Comparison of ENCODE assay signal across 13 cellular contexts in genomic region chr3:111593666-111594065, GRCh38. TPM values are rescaled to one million over a fixed set of nuclear protein-coding genes. Genes with fewer than 3 reads are reported as not detected.
DNase-seq lines count a peak whose midpoint lies in the region; ATAC-seq and TF ChIP-seq lines count a peak whose summit lies in the region.
"Had no signal": no experiment of that assay in that cellular context is flagged by ENCODE, and none has a peak within 500 bp of the region (broad histone marks: within the 10 kb centered on the region; RNA-seq: fewer than 3 reads in every experiment).

No MANE protein-coding gene starts in this region.

- 96% methylated on average over 9 of the region's 9 CpGs for WGBS in smooth muscle cell (ENCODE audit: low lambda C conversion rate)

- peak overlapping the region; percentile 79 for H3K27ac Mint-ChIP-seq in T-helper 2 cell treated with Interferon-gamma antibody and Interleukin-4, amounts not matched to agents 5 μg/mL and 100 μg/mL, for 36 hours
- peak overlapping the region; percentile 93 for H3K27ac Mint-ChIP-seq in activated naive CD8-positive, alpha-beta T cell treated with anti-CD3 and anti-CD28 coated beads for 36 hours

- H3K27me3 ChIP-seq in smooth muscle cell (ENCODE audit: low read depth), result no peaks in the 10 kb centered on the region
- H3K27me3 ChIP-seq: tibial nerve had no signal

- H3K9me3 Mint-ChIP-seq in T-helper 2 cell treated with Interferon-gamma antibody and Interleukin-4, amounts not matched to agents 5 μg/mL and 100 μg/mL, for 36 hours, result no peaks in the 10 kb centered on the region
- peaks cover 3% of the 10 kb centered on the region for H3K9me3 Mint-ChIP-seq in activated naive CD8-positive, alpha-beta T cell treated with anti-CD3 and anti-CD28 coated beads for 36 hours

- peak overlapping the region; percentile 58 for H3K4me2 ChIP-seq in smooth muscle cell

- H3K9me3 ChIP-seq in smooth muscle cell (replicated peaks; ENCODE audit: low read depth), result no peaks in the 10 kb centered on the region
- H3K9me3 ChIP-seq: tibial nerve had no signal

- no peaks in the 10 kb centered on the region for H3K27me3 Mint-ChIP-seq in T-helper 2 cell treated with Interferon-gamma antibody and Interleukin-4, amounts not matched to agents 5 μg/mL and 100 μg/mL, for 36 hours (ENCODE audit: low read depth)
- H3K27me3 Mint-ChIP-seq in activated naive CD8-positive, alpha-beta T cell treated with anti-CD3 and anti-CD28 coated beads for 36 hours, result no peaks in the 10 kb centered on the region

- H3K4me3 Mint-ChIP-seq in T-helper 2 cell treated with Interferon-gamma antibody and Interleukin-4, amounts not matched to agents 5 μg/mL and 100 μg/mL, for 36 hours, result peak overlapping the region; percentile 81
- H3K4me3 Mint-ChIP-seq in activated naive CD8-positive, alpha-beta T cell treated with anti-CD3 and anti-CD28 coated beads for 36 hours, result peak overlapping the region; percentile 89

- no peaks in the 10 kb centered on the region for H3K36me3 ChIP-seq in smooth muscle cell (ENCODE audit: low read depth)
- H3K36me3 ChIP-seq: tibial nerve had no signal

- peaks cover 68% of the 10 kb centered on the region for H3K4me1 Mint-ChIP-seq in T-helper 2 cell treated with Interferon-gamma antibody and Interleukin-4, amounts not matched to agents 5 μg/mL and 100 μg/mL, for 36 hours (ENCODE audit: low read depth)
- peaks cover 67% of the 10 kb centered on the region for H3K4me1 Mint-ChIP-seq in activated naive CD8-positive, alpha-beta T cell treated with anti-CD3 and anti-CD28 coated beads for 36 hours

- H4K20me1 ChIP-seq in smooth muscle cell (ENCODE audit: low read depth), result no peaks in the 10 kb centered on the region

- ATAC-seq in HG02798 (IDR thresholded peaks at IDR 0.05; ENCODE audit: poor library complexity, unreplicated experiment) (peak; percentile 3), GM21825 (IDR thresholded peaks at IDR 0.05; ENCODE audit: unreplicated experiment) (no peak), GM18498 (IDR thresholded peaks at IDR 0.05; ENCODE audit: unreplicated experiment) (no peak)

- no peaks in the 10 kb centered on the region for H3K4me1 ChIP-seq in smooth muscle cell (ENCODE audit: low read depth)
- H3K4me1 ChIP-seq: tibial nerve had no signal

- peaks cover 3% of the 10 kb centered on the region for H3F3A ChIP-seq in smooth muscle cell (ENCODE audit: low read depth)

- DNase-seq in T-helper 2 cell treated with Interferon-gamma antibody and Interleukin-4, amounts not matched to agents 5 μg/mL and 100 μg/mL, for 36 hours (ENCODE audit: low spot score), result no peak
- DNase-seq in T-helper 2 cell (no peak), smooth muscle cell (lab: John Stamatoyannopoulos, UW; ENCODE audit: unreplicated experiment) (no peak), RPMI8226 (no peak)
- no peak for DNase-seq in activated naive CD8-positive, alpha-beta T cell treated with anti-CD3 and anti-CD28 coated beads for 36 hours
- DNase-seq: NCI-H2081 treated with DMSO at 0.1 percent for 48 hours had no signal

- peaks cover 81% of the 10 kb centered on the region for H3K36me3 Mint-ChIP-seq in T-helper 2 cell treated with Interferon-gamma antibody and Interleukin-4, amounts not matched to agents 5 μg/mL and 100 μg/mL, for 36 hours (ENCODE audit: low read depth)
- H3K36me3 Mint-ChIP-seq in activated naive CD8-positive, alpha-beta T cell treated with anti-CD3 and anti-CD28 coated beads for 36 hours, result peaks cover 85% of the 10 kb centered on the region

- no peak overlapping the region for H2AFZ ChIP-seq in smooth muscle cell (ENCODE audit: low read depth)

- no peak overlapping the region for H3K9ac ChIP-seq in smooth muscle cell (ENCODE audit: low read depth)

- no peak for TF ChIP-seq CTCF in smooth muscle cell (IDR thresholded peaks at IDR 0.05; ENCODE audit: borderline replicate concordance, insufficient read depth, poor library complexity, severe bottlenecking)

- no peaks in the 10 kb centered on the region for H3K79me2 ChIP-seq in smooth muscle cell (ENCODE audit: low read depth)

- no peak overlapping the region for H3K4me3 ChIP-seq in smooth muscle cell
- H3K4me3 ChIP-seq: tibial nerve had no signal

- peak overlapping the region; percentile 58 for H3K27ac ChIP-seq in smooth muscle cell (ENCODE audit: low read depth)
- H3K27ac ChIP-seq: tibial nerve had no signal

RNA-seq across cellular contexts. Expression of gene ZBED2, which starts 1.5 kb away (rescaled TPM):
- 100 to 1,000 TPM; 122 to 123 TPM for total RNA-seq in activated naive CD8-positive, alpha-beta T cell treated with anti-CD3 and anti-CD28 coated beads for 36 hours
- total RNA-seq in smooth muscle cell, result 9.2 and 11.9 TPM in 2 replicates
- polyA plus RNA-seq in smooth muscle cell, result 2.4 and 17.0 TPM in 2 replicates
- total RNA-seq: endothelial cell of umbilical vein, mononuclear cell, tibial nerve had no signal
- polyA plus RNA-seq: endothelial cell of umbilical vein had no signal

RNA-seq across cellular contexts. Expression of gene CD96, which starts 51.7 kb away (rescaled TPM):
- 10 to 100 TPM; 70.3 to 74.8 TPM for total RNA-seq in activated naive CD8-positive, alpha-beta T cell treated with anti-CD3 and anti-CD28 coated beads for 36 hours
- 0.09 TPM in 2 replicates for total RNA-seq in smooth muscle cell
- 0.33 and 0.46 TPM in 2 replicates for polyA plus RNA-seq in smooth muscle cell
- total RNA-seq: bronchial epithelial cell, endothelial cell of umbilical vein had no signal
- polyA plus RNA-seq: endothelial cell of umbilical vein had no signal

Comparison
In these comparisons a context has a peak if more than half of its experiments do, and no peak if none do; other contexts are left out.
1. RNA of gene CD96, which starts 51.7 kb away (total RNA-seq): 70.3 to 74.8 TPM in activated naive CD8-positive, alpha-beta T cell treated with anti-CD3 and anti-CD28 coated beads for 36 hours; 0.09 TPM in smooth muscle cell; every median in the first group is over 10 times any median in the second.